16 cellular contexts compared by ENCODE assay signal in the genomic region with DNA sequence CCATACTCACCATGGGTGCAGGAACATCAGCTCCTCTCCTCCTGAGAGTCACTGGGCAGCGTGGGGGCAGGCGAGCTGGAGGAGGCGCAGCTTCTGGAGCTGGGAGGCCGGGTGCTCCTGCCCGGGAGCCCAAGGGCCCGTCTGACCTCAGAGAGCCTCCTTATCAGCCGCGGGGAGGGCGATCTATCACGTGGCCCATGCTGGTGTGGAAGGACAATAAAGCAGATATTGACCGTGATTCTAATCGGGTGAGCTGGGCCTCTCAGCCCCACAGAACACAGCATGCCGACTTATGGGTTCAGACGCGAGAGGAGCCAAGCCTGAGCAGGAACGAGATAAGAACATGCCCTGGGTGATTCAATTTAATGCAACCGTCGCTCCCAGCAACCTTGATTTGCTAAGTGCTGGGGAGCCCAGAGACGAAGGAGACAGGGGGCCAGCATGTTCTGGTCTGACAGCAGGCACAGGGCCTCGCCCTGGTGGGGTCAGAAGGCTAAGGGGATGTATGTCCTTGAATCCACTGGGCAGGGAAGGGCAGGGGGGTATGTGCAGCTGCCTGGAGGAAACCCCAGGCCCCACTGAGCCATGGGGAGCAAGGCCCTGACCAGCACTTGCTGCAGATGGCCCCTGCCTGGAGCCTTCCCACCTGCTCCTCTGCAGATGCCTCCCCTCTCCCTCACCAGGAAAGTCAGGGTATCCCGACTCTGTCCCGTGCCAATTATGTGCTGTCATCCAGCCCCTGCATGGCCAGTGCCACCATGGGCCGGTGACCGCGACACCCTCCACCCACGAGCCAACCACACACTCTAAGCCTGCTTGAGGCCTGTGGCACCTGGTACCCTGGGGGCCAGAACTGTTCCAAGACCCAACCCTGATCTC.
A peak's percentile ranks its signal among the peaks of the same experiment; 100 is the strongest.
DNase-seq lines count a peak whose midpoint lies in the region; ATAC-seq, FAIRE-seq and TF ChIP-seq lines count a peak whose summit lies in the region.
"Had no signal": no experiment of that assay in that cellular context is flagged by ENCODE, and none has a peak within 500 bp of the region (broad histone marks: within the 10 kb centered on the region; RNA-seq: fewer than 3 reads in every experiment).

No MANE protein-coding gene starts in this region.

- H3K36me3 ChIP-seq in SK-N-SH (replicated peaks in 1 of 2; ENCODE audit: control insufficient read depth in 1 of 2, insufficient read depth in 2 of 2, low read length in 1 of 2) (no peaks in the 10 kb centered on the region), K562 (ENCODE audit: control insufficient read depth, insufficient read depth, low read length) (no peaks in the 10 kb centered on the region), lower lobe of right lung (no peaks in the 10 kb centered on the region), testis (ENCODE audit: low read depth, missing control alignments) (no peaks in the 10 kb centered on the region), mammary epithelial cell (ENCODE audit: insufficient read depth, low read length) (no peaks in the 10 kb centered on the region), colonic mucosa (no peaks in the 10 kb centered on the region)
- H3K36me3 ChIP-seq: brain microvascular endothelial cell, HAP-1 had no signal

- dilution Hi-C loops in mammary epithelial cell (cut with HindIII; ENCODE audit: low sequenced_read_pairs): no loop called here

- peaks cover 0 to 65% of the 10 kb centered on the region in 2 experiments; a peak in 2 of 4 replicates for H3K4me1 ChIP-seq in SK-N-SH (ENCODE audit: control insufficient read depth in 1 of 2, insufficient read depth in 2 of 2, low read depth in 1 of 2, low read length in 1 of 2)
- peaks cover 0 to 21% of the 10 kb centered on the region in 2 experiments; a peak in 3 of 5 replicates for H3K4me1 ChIP-seq in K562 (replicated peaks in 1 of 2; ENCODE audit: control insufficient read depth in 2 of 2, insufficient read depth in 2 of 2, low read length in 2 of 2)
- H3K4me1 ChIP-seq in lower lobe of right lung: no peaks in the 10 kb centered on the region
- H3K4me1 ChIP-seq in testis: peaks cover 11% of the 10 kb centered on the region
- H3K4me1 ChIP-seq in mammary epithelial cell (ENCODE audit: insufficient read depth, low read length): no peaks in the 10 kb centered on the region
- no peaks in the 10 kb centered on the region for H3K4me1 ChIP-seq in colonic mucosa
- H3K4me1 ChIP-seq: HAP-1 had no signal

- peaks cover 3% of the 10 kb centered on the region for H3K9me1 ChIP-seq in K562 (ENCODE audit: control insufficient read depth, insufficient read depth, low read length)

- DNase-seq in SK-N-SH (peak; percentile 87), K562 (ENCODE audit: extremely low read depth in 1 of 4, low spot score in 3 of 4) (peak in 1 of 4 experiments; percentile 35), lower lobe of right lung (peak; percentile 43), testis (peak; percentile 86), RWPE1 (ENCODE audit: low spot score) (no peak), mammary epithelial cell (no peak), colonic mucosa (no peak)
- DNase-seq: brain microvascular endothelial cell; DND-41; mesenchymal stem cell; NCI-H1092; NCI-H2171 treated with DMSO at 0.1 percent for 48 hours; NK-92 treated with Interleukin-12 subunit alpha and Interleukin-12 subunit beta, amount 100 ng/mL, for 24 hours; SIG-M5 had no signal

- TF ChIP-seq RAD21 in SK-N-SH (IDR thresholded peaks at IDR 0.05; ENCODE audit: low read length) (peak; percentile 21), K562 (CRISPR knock-in tag; conservative IDR thresholded peaks at IDR 0.05 in 1 of 2, IDR thresholded peaks at IDR 0.05 in 1 of 2) (no peak)

- intact Hi-C loops in K562 (cut with micrococcal nuclease) (loop anchor here (10.0 kb wide), 1 partner anchor 93 kb away; a partner anchor contains a TSS), lower lobe of right lung (cut with DNase I) (no loop called here), testis (cut with DNase I; ENCODE audit: low total_unique reads) (no loop called here), mammary epithelial cell (cut with micrococcal nuclease) (no loop called here), colonic mucosa (cut with DNase I) (no loop called here)

- no peaks in the 10 kb centered on the region for H3K9me2 ChIP-seq in SK-N-SH

- H3K4me2 ChIP-seq in SK-N-SH (no peak overlapping the region), K562 (ENCODE audit: insufficient read depth, low read length) (no peak overlapping the region), mammary epithelial cell (ENCODE audit: insufficient read depth, low read depth, low read length) (no peak overlapping the region)

- no peak for TF ChIP-seq CTCF in SK-N-SH (IDR thresholded peaks at IDR 0.05)
- no peak for TF ChIP-seq CTCF in K562 (IDR thresholded peaks at IDR 0.05 in 2 of 3, conservative IDR thresholded peaks at IDR 0.05 in 1 of 3; ENCODE audit: insufficient read depth in 2 of 3, low read depth in 1 of 3, low read length in 3 of 3)
- TF ChIP-seq CTCF in lower lobe of right lung (IDR thresholded peaks at IDR 0.05): no peak
- no peak for TF ChIP-seq CTCF in testis (IDR thresholded peaks at IDR 0.05)
- no peak for TF ChIP-seq CTCF in RWPE1 (conservative IDR thresholded peaks at IDR 0.05; ENCODE audit: low read depth)
- TF ChIP-seq CTCF in mammary epithelial cell (conservative IDR thresholded peaks at IDR 0.05 in 1 of 2, IDR thresholded peaks at IDR 0.05 in 1 of 2; ENCODE audit: extremely low read depth in 1 of 2, insufficient read depth in 1 of 2, low read depth in 1 of 2, low read length in 2 of 2): no peak
- TF ChIP-seq CTCF in colonic mucosa (IDR thresholded peaks at IDR 0.05): no peak

- CTCF ChIA-PET in SK-N-SH (lab: Yijun Ruan, JAX): interaction anchor here (1.1 to 10.4 kb wide), 7 partner anchors 10 to 124 kb away, joined by 3 to 130 read pairs (median 6); a partner anchor contains a TSS
- CTCF ChIA-PET in K562 (lab: Yijun Ruan, JAX; ENCODE audit: low intra/inter-chr PET ratio): no interaction called here
- CTCF ChIA-PET in RWPE1 (lab: Yijun Ruan, JAX): no interaction called here
- CTCF ChIA-PET in mammary epithelial cell (lab: Charles Lee; ENCODE audit: low non-redundant PET): no interaction called here

- TF ChIP-seq POLR2A in K562 (conservative IDR thresholded peaks at IDR 0.05) (no peak), testis (IDR thresholded peaks at IDR 0.05) (no peak)

- H2AFZ ChIP-seq in SK-N-SH (ENCODE audit: low read depth) (no peak overlapping the region), K562 (ENCODE audit: low read depth, low read length) (no peak overlapping the region), mammary epithelial cell (ENCODE audit: low read depth, low read length) (no peak overlapping the region)

- 46% methylated on average over 16 of the region's 26 CpGs for WGBS in SK-N-SH (ENCODE audit: low lambda C conversion rate)
- WGBS in K562 (ENCODE audit: insufficient coverage, low coverage, missing lambda C conversion rate): 3% methylated on average over 26 of the region's 26 CpGs
- WGBS in testis, 2 donors: 63 to 66% methylated on average over 23 to 26 of the region's 26 CpGs
- 68% methylated on average over 23 of the region's 26 CpGs for WGBS in mammary epithelial cell (ENCODE audit: low coverage, missing lambda C conversion rate)

- no peaks in the 10 kb centered on the region for H3K9me3 ChIP-seq in SK-N-SH
- no peaks in the 10 kb centered on the region for H3K9me3 ChIP-seq in K562 (replicated peaks; ENCODE audit: control insufficient read depth, insufficient read depth, low read depth, low read length)
- no peaks in the 10 kb centered on the region for H3K9me3 ChIP-seq in lower lobe of right lung
- no peaks in the 10 kb centered on the region for H3K9me3 ChIP-seq in testis
- no peaks in the 10 kb centered on the region for H3K9me3 ChIP-seq in mammary epithelial cell (replicated peaks; ENCODE audit: insufficient read depth, low read length)
- H3K9me3 ChIP-seq in colonic mucosa: no peaks in the 10 kb centered on the region
- H3K9me3 ChIP-seq: HAP-1 had no signal

- in situ Hi-C loops in K562 (cut with MboI): no loop called here
- in situ Hi-C loops in mammary epithelial cell (cut with MboI; ENCODE audit: low sequenced_read_pairs in 2 of 2): no loop called here

- POLR2A ChIA-PET in SK-N-SH (lab: Yijun Ruan, JAX) (interaction anchor here (0.8 to 3.8 kb wide), 10 partner anchors 10 to 111 kb away, joined by 3 to 48 read pairs (median 4); a partner anchor contains a TSS), K562 (lab: Yijun Ruan, JAX) (interaction anchor here (0.6 kb wide), 2 partner anchors 171 to 610 kb away, joined by 3 read pairs; no protein-coding TSS in a partner anchor), RWPE1 (lab: Yijun Ruan, JAX; ENCODE audit: low non-redundant PET) (no interaction called here)

- BruUV-seq in K562 (replicated peaks; lab: Mats Ljungman, UMichigan) (no TSS peak), mammary epithelial cell (replicated peaks; lab: Mats Ljungman, UMichigan) (no TSS peak)

- peak overlapping the region in 1 of 2 experiments; percentile 93; a peak in 2 of 4 replicates for H3K27ac ChIP-seq in SK-N-SH (ENCODE audit: low read depth in 2 of 2, low read length in 1 of 2)
- H3K27ac ChIP-seq in K562 (ENCODE audit: extremely low read depth, low read depth, low read length): no peak overlapping the region
- H3K27ac ChIP-seq in lower lobe of right lung: no peak overlapping the region
- H3K27ac ChIP-seq in testis: peak overlapping the region in 1 of 2 donors; percentile 50
- H3K27ac ChIP-seq in RWPE1: no peak overlapping the region
- H3K27ac ChIP-seq in mammary epithelial cell (ENCODE audit: insufficient read depth, low read depth, low read length): no peak overlapping the region
- H3K27ac ChIP-seq in colonic mucosa: no peak overlapping the region
- H3K27ac ChIP-seq: brain microvascular endothelial cell had no signal

- no peaks in the 10 kb centered on the region for H3K27me3 ChIP-seq in SK-N-SH (ENCODE audit: insufficient read depth)
- H3K27me3 ChIP-seq in K562 (ENCODE audit: control insufficient read depth in 2 of 2, insufficient read depth in 2 of 2, low read length in 2 of 2): peaks cover 0 to 26% of the 10 kb centered on the region in 2 experiments; a peak in 1 of 5 replicates
- no peaks in the 10 kb centered on the region for H3K27me3 ChIP-seq in lower lobe of right lung (ENCODE audit: low read depth)
- H3K27me3 ChIP-seq in testis: no peaks in the 10 kb centered on the region
- H3K27me3 ChIP-seq in mammary epithelial cell (ENCODE audit: insufficient read depth, low read length): no peaks in the 10 kb centered on the region
- H3K27me3 ChIP-seq in colonic mucosa: no peaks in the 10 kb centered on the region
- H3K27me3 ChIP-seq: brain microvascular endothelial cell had no signal

- no peaks in the 10 kb centered on the region for H3F3A ChIP-seq in SK-N-SH (replicated peaks; ENCODE audit: insufficient read depth)

- ATAC-seq in K562 (peak; percentile 31), lower lobe of right lung (no peak)
- ATAC-seq: stimulated activated memory B cell treated with anti-CD40 and anti-IgM and Interleukin-4, amounts not matched to agents 10 μg/mL and 1 μg/mL and 100 μg/mL, for 72 hours had no signal

- TF ChIP-seq EP300 in SK-N-SH (IDR thresholded peaks at IDR 0.05; ENCODE audit: borderline replicate concordance in 1 of 2, low read depth in 1 of 2, low read length in 1 of 2) (peak in 1 of 2 experiments; percentile 95; a peak in 2 of 4 replicates), K562 (IDR thresholded peaks at IDR 0.05; ENCODE audit: low read length) (no peak)

- FAIRE-seq in K562 (lab: Jason Lieb, UNC): no peak

- no peaks in the 10 kb centered on the region for H4K20me1 ChIP-seq in SK-N-SH (ENCODE audit: insufficient read depth)
- peaks cover 4% of the 10 kb centered on the region; the same call in 1 of the 2 replicates for H4K20me1 ChIP-seq in K562 (replicated peaks; ENCODE audit: control insufficient read depth, insufficient read depth, low read length)
- H4K20me1 ChIP-seq in mammary epithelial cell (ENCODE audit: insufficient read depth, low read length): no peaks in the 10 kb centered on the region

- H3K4me3 ChIP-seq in SK-N-SH (ENCODE audit: low read depth in 2 of 2, low read length in 1 of 2) (no peak overlapping the region), K562 (no peak overlapping the region), lower lobe of right lung (no peak overlapping the region), testis (no peak overlapping the region), mammary epithelial cell (replicated peaks in 1 of 3; ENCODE audit: insufficient read depth in 1 of 3, low read depth in 2 of 3, low read length in 3 of 3) (no peak overlapping the region), colonic mucosa (no peak overlapping the region)
- H3K4me3 ChIP-seq: HAP-1 had no signal

- H3K79me2 ChIP-seq in SK-N-SH (ENCODE audit: insufficient read depth) (no peaks in the 10 kb centered on the region), K562 (ENCODE audit: control insufficient read depth, insufficient read depth, low read length) (no peaks in the 10 kb centered on the region), mammary epithelial cell (ENCODE audit: insufficient read depth, low read length) (no peaks in the 10 kb centered on the region)

- H3K9ac ChIP-seq in SK-N-SH: no peak overlapping the region
- H3K9ac ChIP-seq in K562 (ENCODE audit: insufficient read depth in 1 of 2, low read depth in 2 of 2, low read length in 2 of 2): peak overlapping the region in 1 of 2 experiments; percentile 37; a peak in 1 of 4 replicates
- no peak overlapping the region for H3K9ac ChIP-seq in mammary epithelial cell (ENCODE audit: insufficient read depth, low read length)
- H3K9ac ChIP-seq in colonic mucosa (ENCODE audit: low read depth in 2 of 2, low read length in 2 of 2): no peak overlapping the region

Comparison
In these comparisons a context has a peak if more than half of its experiments do, and no peak if none do; other contexts are left out.
1. DNase-seq: peak in SK-N-SH (single experiment), lower lobe of right lung (single experiment) and testis (single experiment); none in RWPE1 (single experiment), mammary epithelial cell (single experiment) and colonic mucosa (single experiment).